ENCODE assay signal across 12 cellular contexts in genomic region chr2:197075754-197076337, GRCh38.
DNase-seq lines count a peak whose midpoint lies in the region; ATAC-seq and TF ChIP-seq lines count a peak whose summit lies in the region.
"Had no signal": no experiment of that assay in that cellular context is flagged by ENCODE, and none has a peak within 500 bp of the region (broad histone marks: within the 10 kb centered on the region; RNA-seq: fewer than 3 reads in every experiment).

No MANE protein-coding gene starts in this region.

- H3F3A ChIP-seq in neural progenitor cell (ENCODE audit: low read depth): peaks cover 4% of the 10 kb centered on the region

- H3K36me3 Mint-ChIP-seq in neural progenitor cell: peaks cover 2% of the 10 kb centered on the region

- no peak overlapping the region for H3K4me3 ChIP-seq in LNCaP clone FGC (ENCODE audit: low read depth, low read length)
- no peak overlapping the region for H3K4me3 ChIP-seq in choroid plexus epithelial cell (ENCODE audit: low read depth, low read length)
- H3K4me3 ChIP-seq in neural progenitor cell: no peak overlapping the region
- H3K4me3 ChIP-seq: BLaER1 treated with 17β-estradiol and CSF1 and Interleukin-3, amounts not matched to agents 10 nM and 100 nM had no signal

- H3K27ac Mint-ChIP-seq in neural progenitor cell: no peak overlapping the region

- H3K4me3 Mint-ChIP-seq in neural progenitor cell: no peak overlapping the region
- H3K4me3 Mint-ChIP-seq: activated CD4-positive, alpha-beta memory T cell treated with anti-CD3 and anti-CD28 coated beads for 36 hours had no signal

- H3K79me2 ChIP-seq in neural progenitor cell (ENCODE audit: low read depth): no peaks in the 10 kb centered on the region

- peaks cover 2% of the 10 kb centered on the region for H3K27me3 Mint-ChIP-seq in neural progenitor cell (ENCODE audit: insufficient read depth, low read depth)
- H3K27me3 Mint-ChIP-seq: activated CD4-positive, alpha-beta memory T cell treated with anti-CD3 and anti-CD28 coated beads for 36 hours had no signal

- no peak overlapping the region for H3K4me2 ChIP-seq in neural progenitor cell
- H3K4me2 ChIP-seq: BLaER1 treated with 17β-estradiol and CSF1 and Interleukin-3, amounts not matched to agents 10 nM and 100 nM had no signal

- DNase-seq in NCI-H82 (lab: John Stamatoyannopoulos, UW): peak; percentile 48
- DNase-seq in NCI-H82 treated with DMSO at 0.1 percent for 48 hours (lab: John Stamatoyannopoulos, UW; ENCODE audit: unreplicated experiment): no peak
- DNase-seq in LNCaP clone FGC (ENCODE audit: low read depth): no peak
- DNase-seq in choroid plexus epithelial cell (ENCODE audit: low read depth): peak; percentile 58
- DNase-seq in neural progenitor cell (ENCODE audit: low spot score): peak; percentile 27
- DNase-seq in NCI-H2196 treated with DMSO at 0.1 percent for 48 hours (lab: John Stamatoyannopoulos, UW; ENCODE audit: unreplicated experiment): no peak
- no peak for DNase-seq in mesenteric fat pad (ENCODE audit: low spot score)
- DNase-seq: activated CD4-positive, alpha-beta memory T cell treated with anti-CD3 and anti-CD28 coated beads for 36 hours; NCI-H187; stimulated activated CD4-positive, alpha-beta T cell treated with anti-CD3 and anti-CD28 coated beads, Interleukin-12 subunit alpha, Interleukin-12 subunit beta, amount 100 ng/mL, for 4 hours had no signal

- H3K9me3 ChIP-seq in neural progenitor cell (ENCODE audit: low read depth): no peaks in the 10 kb centered on the region

- TF ChIP-seq CTCF in LNCaP clone FGC (IDR thresholded peaks at IDR 0.05; ENCODE audit: control insufficient read depth, extremely low read depth, insufficient read depth) (peak; percentile 26; the same call in 1 of the 2 replicates), choroid plexus epithelial cell (conservative IDR thresholded peaks at IDR 0.05; ENCODE audit: low read depth, low read length) (peak; percentile 64), neural progenitor cell (IDR thresholded peaks at IDR 0.05) (peak; percentile 57)

- no peaks in the 10 kb centered on the region for H4K20me1 ChIP-seq in neural progenitor cell (ENCODE audit: low read depth)

- H3K27me3 ChIP-seq in neural progenitor cell: no peaks in the 10 kb centered on the region
- H3K27me3 ChIP-seq: BLaER1 treated with 17β-estradiol and CSF1 and Interleukin-3, amounts not matched to agents 10 nM and 100 nM had no signal

- H3K27ac ChIP-seq in neural progenitor cell: no peak overlapping the region
- H3K27ac ChIP-seq: BLaER1 treated with 17β-estradiol and CSF1 and Interleukin-3, amounts not matched to agents 10 nM and 100 nM had no signal

- H3K4me1 ChIP-seq in neural progenitor cell: peaks cover 14% of the 10 kb centered on the region

- no peak overlapping the region for H3K9ac ChIP-seq in neural progenitor cell
- H3K9ac ChIP-seq: BLaER1 treated with 17β-estradiol and CSF1 and Interleukin-3, amounts not matched to agents 10 nM and 100 nM had no signal

- ATAC-seq in HG02623 (IDR thresholded peaks at IDR 0.05; ENCODE audit: unreplicated experiment): no peak

- H3K36me3 ChIP-seq in neural progenitor cell: no peaks in the 10 kb centered on the region

- no peaks in the 10 kb centered on the region for H3K9me3 Mint-ChIP-seq in neural progenitor cell
- H3K9me3 Mint-ChIP-seq: activated CD4-positive, alpha-beta memory T cell treated with anti-CD3 and anti-CD28 coated beads for 36 hours had no signal

- peaks cover 43% of the 10 kb centered on the region for H3K4me1 Mint-ChIP-seq in neural progenitor cell

- H2AFZ ChIP-seq in neural progenitor cell (replicated peaks): no peak overlapping the region

Comparison
In these comparisons a context has a peak if more than half of its experiments do, and no peak if none do; other contexts are left out.
1. DNase-seq: peak in NCI-H82 (single experiment), choroid plexus epithelial cell (single experiment) and neural progenitor cell (single experiment); none in NCI-H82 treated with DMSO at 0.1 percent for 48 hours (single experiment), LNCaP clone FGC (single experiment), NCI-H2196 treated with DMSO at 0.1 percent for 48 hours (single experiment) and mesenteric fat pad (single experiment).
2. Peak in every context shown above with its lines, with median percentiles within 50 percentile points of each other: CTCF ChIP-seq.